Comparison of ENCODE assay signal across 1 cellular context in genomic region chr20:4820833-4821518, GRCh38.
TF ChIP-seq lines count a peak whose summit lies in the region.

No MANE protein-coding gene starts in this region.

TF ChIP-seq in GM12878, 131 proteins besides CTCF, POLR2A, EP300 and RAD21 (continued from another document):
- TF ChIP-seq, protein P1, sequence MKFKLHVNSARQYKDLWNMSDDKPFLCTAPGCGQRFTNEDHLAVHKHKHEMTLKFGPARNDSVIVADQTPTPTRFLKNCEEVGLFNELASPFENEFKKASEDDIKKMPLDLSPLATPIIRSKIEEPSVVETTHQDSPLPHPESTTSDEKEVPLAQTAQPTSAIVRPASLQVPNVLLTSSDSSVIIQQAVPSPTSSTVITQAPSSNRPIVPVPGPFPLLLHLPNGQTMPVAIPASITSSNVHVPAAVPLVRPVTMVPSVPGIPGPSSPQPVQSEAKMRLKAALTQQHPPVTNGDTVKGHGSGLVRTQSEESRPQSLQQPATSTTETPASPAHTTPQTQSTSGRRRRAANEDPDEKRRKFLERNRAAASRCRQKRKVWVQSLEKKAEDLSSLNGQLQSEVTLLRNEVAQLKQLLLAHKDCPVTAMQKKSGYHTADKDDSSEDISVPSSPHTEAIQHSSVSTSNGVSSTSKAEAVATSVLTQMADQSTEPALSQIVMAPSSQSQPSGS (IDR thresholded peaks at IDR 0.05; ENCODE audit: low read length): no peak
- TF ChIP-seq, protein P2, sequence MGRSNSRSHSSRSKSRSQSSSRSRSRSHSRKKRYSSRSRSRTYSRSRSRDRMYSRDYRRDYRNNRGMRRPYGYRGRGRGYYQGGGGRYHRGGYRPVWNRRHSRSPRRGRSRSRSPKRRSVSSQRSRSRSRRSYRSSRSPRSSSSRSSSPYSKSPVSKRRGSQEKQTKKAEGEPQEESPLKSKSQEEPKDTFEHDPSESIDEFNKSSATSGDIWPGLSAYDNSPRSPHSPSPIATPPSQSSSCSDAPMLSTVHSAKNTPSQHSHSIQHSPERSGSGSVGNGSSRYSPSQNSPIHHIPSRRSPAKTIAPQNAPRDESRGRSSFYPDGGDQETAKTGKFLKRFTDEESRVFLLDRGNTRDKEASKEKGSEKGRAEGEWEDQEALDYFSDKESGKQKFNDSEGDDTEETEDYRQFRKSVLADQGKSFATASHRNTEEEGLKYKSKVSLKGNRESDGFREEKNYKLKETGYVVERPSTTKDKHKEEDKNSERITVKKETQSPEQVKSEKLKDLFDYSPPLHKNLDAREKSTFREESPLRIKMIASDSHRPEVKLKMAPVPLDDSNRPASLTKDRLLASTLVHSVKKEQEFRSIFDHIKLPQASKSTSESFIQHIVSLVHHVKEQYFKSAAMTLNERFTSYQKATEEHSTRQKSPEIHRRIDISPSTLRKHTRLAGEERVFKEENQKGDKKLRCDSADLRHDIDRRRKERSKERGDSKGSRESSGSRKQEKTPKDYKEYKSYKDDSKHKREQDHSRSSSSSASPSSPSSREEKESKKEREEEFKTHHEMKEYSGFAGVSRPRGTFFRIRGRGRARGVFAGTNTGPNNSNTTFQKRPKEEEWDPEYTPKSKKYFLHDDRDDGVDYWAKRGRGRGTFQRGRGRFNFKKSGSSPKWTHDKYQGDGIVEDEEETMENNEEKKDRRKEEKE (IDR thresholded peaks at IDR 0.05): no peak
- TF ChIP-seq, protein P3, sequence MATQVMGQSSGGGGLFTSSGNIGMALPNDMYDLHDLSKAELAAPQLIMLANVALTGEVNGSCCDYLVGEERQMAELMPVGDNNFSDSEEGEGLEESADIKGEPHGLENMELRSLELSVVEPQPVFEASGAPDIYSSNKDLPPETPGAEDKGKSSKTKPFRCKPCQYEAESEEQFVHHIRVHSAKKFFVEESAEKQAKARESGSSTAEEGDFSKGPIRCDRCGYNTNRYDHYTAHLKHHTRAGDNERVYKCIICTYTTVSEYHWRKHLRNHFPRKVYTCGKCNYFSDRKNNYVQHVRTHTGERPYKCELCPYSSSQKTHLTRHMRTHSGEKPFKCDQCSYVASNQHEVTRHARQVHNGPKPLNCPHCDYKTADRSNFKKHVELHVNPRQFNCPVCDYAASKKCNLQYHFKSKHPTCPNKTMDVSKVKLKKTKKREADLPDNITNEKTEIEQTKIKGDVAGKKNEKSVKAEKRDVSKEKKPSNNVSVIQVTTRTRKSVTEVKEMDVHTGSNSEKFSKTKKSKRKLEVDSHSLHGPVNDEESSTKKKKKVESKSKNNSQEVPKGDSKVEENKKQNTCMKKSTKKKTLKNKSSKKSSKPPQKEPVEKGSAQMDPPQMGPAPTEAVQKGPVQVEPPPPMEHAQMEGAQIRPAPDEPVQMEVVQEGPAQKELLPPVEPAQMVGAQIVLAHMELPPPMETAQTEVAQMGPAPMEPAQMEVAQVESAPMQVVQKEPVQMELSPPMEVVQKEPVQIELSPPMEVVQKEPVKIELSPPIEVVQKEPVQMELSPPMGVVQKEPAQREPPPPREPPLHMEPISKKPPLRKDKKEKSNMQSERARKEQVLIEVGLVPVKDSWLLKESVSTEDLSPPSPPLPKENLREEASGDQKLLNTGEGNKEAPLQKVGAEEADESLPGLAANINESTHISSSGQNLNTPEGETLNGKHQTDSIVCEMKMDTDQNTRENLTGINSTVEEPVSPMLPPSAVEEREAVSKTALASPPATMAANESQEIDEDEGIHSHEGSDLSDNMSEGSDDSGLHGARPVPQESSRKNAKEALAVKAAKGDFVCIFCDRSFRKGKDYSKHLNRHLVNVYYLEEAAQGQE (IDR thresholded peaks at IDR 0.05; ENCODE audit: low read depth, low read length): no peak
- no peak for TF ChIP-seq CREB1 (IDR thresholded peaks at IDR 0.05; ENCODE audit: low read depth)
- TF ChIP-seq KDM1A (IDR thresholded peaks at IDR 0.05; ENCODE audit: borderline replicate concordance): no peak
- TF ChIP-seq ESRRA (IDR thresholded peaks at IDR 0.05; ENCODE audit: low read length): no peak
- TF ChIP-seq MYB (IDR thresholded peaks at IDR 0.05; ENCODE audit: borderline replicate concordance, low read depth, low read length): no peak
- TF ChIP-seq MXI1 (IDR thresholded peaks at IDR 0.05; ENCODE audit: low read depth, low read length): no peak
- TF ChIP-seq EZH2 (IDR thresholded peaks at IDR 0.05; ENCODE audit: borderline replicate concordance, control insufficient read depth, low read depth, low read length): no peak
